ENCODE assay signal across 9 cellular contexts in genomic region chr22:37218771-37219411, GRCh38. TPM values are rescaled to one million over a fixed set of nuclear protein-coding genes. Genes with fewer than 3 reads are reported as not detected.
A peak's percentile ranks its signal among the peaks of the same experiment; 100 is the strongest.
DNase-seq lines count a peak whose midpoint lies in the region; ATAC-seq and TF ChIP-seq lines count a peak whose summit lies in the region.
"Had no signal": no experiment of that assay in that cellular context is flagged by ENCODE, and none has a peak within 500 bp of the region (broad histone marks: within the 10 kb centered on the region; RNA-seq: fewer than 3 reads in every experiment).

No MANE protein-coding gene starts in this region.

- no peaks in the 10 kb centered on the region for H3K9me3 ChIP-seq in effector memory CD4-positive, alpha-beta T cell (ENCODE audit: control insufficient read depth, low read length)
- H3K9me3 ChIP-seq in SK-N-SH, result no peaks in the 10 kb centered on the region

- ATAC-seq in GM21786 (IDR thresholded peaks at IDR 0.05; ENCODE audit: unreplicated experiment) (peak; percentile 87), left ventricle myocardium superior (no peak)

- H3K4me1 ChIP-seq in effector memory CD4-positive, alpha-beta T cell (ENCODE audit: control insufficient read depth, insufficient read depth, low read length, poor library complexity, severe bottlenecking), result peaks cover 55% of the 10 kb centered on the region
- H3K4me1 ChIP-seq in SK-N-SH (ENCODE audit: control insufficient read depth in 1 of 2, insufficient read depth in 2 of 2, low read depth in 1 of 2, low read length in 1 of 2), result no peaks in the 10 kb centered on the region

- no peaks in the 10 kb centered on the region for H3F3A ChIP-seq in SK-N-SH (replicated peaks; ENCODE audit: insufficient read depth)

- intact Hi-C loops in left ventricle myocardium superior (cut with micrococcal nuclease), result no loop called here

- CTCF ChIA-PET in SK-N-SH (lab: Yijun Ruan, JAX), result no interaction called here

- DNase-seq in GM13976 (ENCODE audit: low spot score) (peak; percentile 77), RPMI8226 (peak; percentile 86), foreskin melanocyte (no peak), left ventricle myocardium superior (no peak), ACHN (no peak), SK-N-SH (no peak)
- DNase-seq in effector memory CD4-positive, alpha-beta T cell, result peak; percentile 46 to 72 (median 54)

- H2AFZ ChIP-seq in SK-N-SH (ENCODE audit: low read depth), result no peak overlapping the region

- peaks cover 3% of the 10 kb centered on the region for H3K36me3 ChIP-seq in effector memory CD4-positive, alpha-beta T cell (ENCODE audit: control insufficient read depth, insufficient read depth, low read length)
- no peaks in the 10 kb centered on the region for H3K36me3 ChIP-seq in SK-N-SH (replicated peaks in 1 of 2; ENCODE audit: control insufficient read depth in 1 of 2, insufficient read depth in 2 of 2, low read length in 1 of 2)

- H3K27ac ChIP-seq in effector memory CD4-positive, alpha-beta T cell (ENCODE audit: insufficient read depth, low read length, poor library complexity, severe bottlenecking), result peak overlapping the region; percentile 72
- no peak overlapping the region for H3K27ac ChIP-seq in SK-N-SH (ENCODE audit: low read depth in 2 of 2, low read length in 1 of 2)

- no peaks in the 10 kb centered on the region for H3K27me3 ChIP-seq in effector memory CD4-positive, alpha-beta T cell (replicated peaks; ENCODE audit: control insufficient read depth, insufficient read depth, low read length, poor library complexity, severe bottlenecking)
- H3K27me3 ChIP-seq in SK-N-SH (ENCODE audit: insufficient read depth), result no peaks in the 10 kb centered on the region; the same call in 1 of the 2 replicates

- H3K9me2 ChIP-seq in SK-N-SH, result no peaks in the 10 kb centered on the region

- no peaks in the 10 kb centered on the region for H4K20me1 ChIP-seq in SK-N-SH (ENCODE audit: insufficient read depth)

- H3K9ac ChIP-seq in SK-N-SH, result no peak overlapping the region

- no peaks in the 10 kb centered on the region for H3K79me2 ChIP-seq in SK-N-SH (ENCODE audit: insufficient read depth)

- no peak for TF ChIP-seq RAD21 in SK-N-SH (IDR thresholded peaks at IDR 0.05; ENCODE audit: low read length)

- in situ Hi-C loops in GM13976 (cut with MboI; ENCODE audit: low sequenced_read_pairs, unreplicated experiment), result no loop called here
- in situ Hi-C loops in ACHN (cut with HindIII; ENCODE audit: low pct_ligation_motif_present, low pct_unique_long_range_greater_than_20kb, low sequenced_read_pairs), result no loop called here

- POLR2A ChIA-PET in SK-N-SH (lab: Yijun Ruan, JAX), result no interaction called here

- peak overlapping the region; percentile 30 for H3K4me3 ChIP-seq in effector memory CD4-positive, alpha-beta T cell (ENCODE audit: insufficient read depth, low read depth, low read length, poor library complexity, severe bottlenecking)
- no peak overlapping the region for H3K4me3 ChIP-seq in SK-N-SH (ENCODE audit: low read depth in 2 of 2, low read length in 1 of 2)

- TF ChIP-seq EP300 in SK-N-SH (IDR thresholded peaks at IDR 0.05; ENCODE audit: borderline replicate concordance in 1 of 2, low read depth in 1 of 2, low read length in 1 of 2), result no peak

- WGBS in SK-N-SH (ENCODE audit: low lambda C conversion rate), result 65% methylated on average over 7 of the region's 7 CpGs

- H3K4me2 ChIP-seq in SK-N-SH, result no peak overlapping the region

- no peak for TF ChIP-seq CTCF in GM13976 (IDR thresholded peaks at IDR 0.05; ENCODE audit: borderline replicate concordance, control extremely low read depth, extremely low read depth, insufficient read depth, missing control alignments)
- TF ChIP-seq CTCF in SK-N-SH (IDR thresholded peaks at IDR 0.05), result no peak

TF ChIP-seq in SK-N-SH, 30 proteins besides CTCF, POLR2A, EP300 and RAD21:
- no peak for TF ChIP-seq RCOR1 (IDR thresholded peaks at IDR 0.05; ENCODE audit: low read length)
- TF ChIP-seq USF1 (IDR thresholded peaks at IDR 0.05; ENCODE audit: borderline replicate concordance, low read depth), result no peak
- no peak for TF ChIP-seq RXRA (IDR thresholded peaks at IDR 0.05; ENCODE audit: borderline replicate concordance, low read depth)
- TF ChIP-seq EZH2phosphoT487 (IDR thresholded peaks at IDR 0.05; ENCODE audit: borderline replicate concordance, low read depth), result no peak
- TF ChIP-seq, protein P1, sequence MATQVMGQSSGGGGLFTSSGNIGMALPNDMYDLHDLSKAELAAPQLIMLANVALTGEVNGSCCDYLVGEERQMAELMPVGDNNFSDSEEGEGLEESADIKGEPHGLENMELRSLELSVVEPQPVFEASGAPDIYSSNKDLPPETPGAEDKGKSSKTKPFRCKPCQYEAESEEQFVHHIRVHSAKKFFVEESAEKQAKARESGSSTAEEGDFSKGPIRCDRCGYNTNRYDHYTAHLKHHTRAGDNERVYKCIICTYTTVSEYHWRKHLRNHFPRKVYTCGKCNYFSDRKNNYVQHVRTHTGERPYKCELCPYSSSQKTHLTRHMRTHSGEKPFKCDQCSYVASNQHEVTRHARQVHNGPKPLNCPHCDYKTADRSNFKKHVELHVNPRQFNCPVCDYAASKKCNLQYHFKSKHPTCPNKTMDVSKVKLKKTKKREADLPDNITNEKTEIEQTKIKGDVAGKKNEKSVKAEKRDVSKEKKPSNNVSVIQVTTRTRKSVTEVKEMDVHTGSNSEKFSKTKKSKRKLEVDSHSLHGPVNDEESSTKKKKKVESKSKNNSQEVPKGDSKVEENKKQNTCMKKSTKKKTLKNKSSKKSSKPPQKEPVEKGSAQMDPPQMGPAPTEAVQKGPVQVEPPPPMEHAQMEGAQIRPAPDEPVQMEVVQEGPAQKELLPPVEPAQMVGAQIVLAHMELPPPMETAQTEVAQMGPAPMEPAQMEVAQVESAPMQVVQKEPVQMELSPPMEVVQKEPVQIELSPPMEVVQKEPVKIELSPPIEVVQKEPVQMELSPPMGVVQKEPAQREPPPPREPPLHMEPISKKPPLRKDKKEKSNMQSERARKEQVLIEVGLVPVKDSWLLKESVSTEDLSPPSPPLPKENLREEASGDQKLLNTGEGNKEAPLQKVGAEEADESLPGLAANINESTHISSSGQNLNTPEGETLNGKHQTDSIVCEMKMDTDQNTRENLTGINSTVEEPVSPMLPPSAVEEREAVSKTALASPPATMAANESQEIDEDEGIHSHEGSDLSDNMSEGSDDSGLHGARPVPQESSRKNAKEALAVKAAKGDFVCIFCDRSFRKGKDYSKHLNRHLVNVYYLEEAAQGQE (IDR thresholded peaks at IDR 0.05; ENCODE audit: low read depth, low read length), result no peak
- TF ChIP-seq, protein P2, sequence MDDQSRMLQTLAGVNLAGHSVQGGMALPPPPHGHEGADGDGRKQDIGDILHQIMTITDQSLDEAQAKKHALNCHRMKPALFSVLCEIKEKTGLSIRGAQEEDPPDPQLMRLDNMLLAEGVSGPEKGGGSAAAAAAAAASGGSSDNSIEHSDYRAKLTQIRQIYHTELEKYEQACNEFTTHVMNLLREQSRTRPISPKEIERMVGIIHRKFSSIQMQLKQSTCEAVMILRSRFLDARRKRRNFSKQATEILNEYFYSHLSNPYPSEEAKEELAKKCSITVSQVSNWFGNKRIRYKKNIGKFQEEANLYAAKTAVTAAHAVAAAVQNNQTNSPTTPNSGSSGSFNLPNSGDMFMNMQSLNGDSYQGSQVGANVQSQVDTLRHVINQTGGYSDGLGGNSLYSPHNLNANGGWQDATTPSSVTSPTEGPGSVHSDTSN (IDR thresholded peaks at IDR 0.05), result no peak
- TF ChIP-seq FOXM1 (IDR thresholded peaks at IDR 0.05; ENCODE audit: low read depth), result no peak
- no peak for TF ChIP-seq POLR2AphosphoS5 (IDR thresholded peaks at IDR 0.05; ENCODE audit: low read depth, low read length)
- TF ChIP-seq TEAD4 (IDR thresholded peaks at IDR 0.05; ENCODE audit: borderline replicate concordance, insufficient read depth), result no peak

RNA-seq across cellular contexts. Expression of gene SSTR3, which starts 6.6 kb away (rescaled TPM):
- not detected for total RNA-seq in left ventricle myocardium superior
- polyA plus RNA-seq in SK-N-SH (2012; rRNA removed), result 0.02 TPM in 1 of 2 replicates, not detected in the other
- 0.03 TPM in 2 replicates for polyA plus RNA-seq in SK-N-SH (2012; cell fraction: cytosol; rRNA removed)
- polyA plus RNA-seq in SK-N-SH (2012; cell fraction: nucleus; rRNA removed), result 0.01 and 0.04 TPM in 2 replicates
- total RNA-seq: skeletal muscle tissue had no signal

RNA-seq across cellular contexts. Expression of gene RAC2, which starts 25.2 kb away (rescaled TPM):
- 5.1 TPM for total RNA-seq in left ventricle myocardium superior
- 22.6 and 29.9 TPM in 2 replicates for polyA plus RNA-seq in SK-N-SH (2012; rRNA removed)
- 14.6 and 19.9 TPM in 2 replicates for polyA plus RNA-seq in SK-N-SH (2012; cell fraction: cytosol; rRNA removed)
- 20.3 and 21.2 TPM in 2 replicates for polyA plus RNA-seq in SK-N-SH (2012; cell fraction: nucleus; rRNA removed)

RNA-seq across cellular contexts. Expression of gene C1QTNF6, which starts 30.8 kb away (rescaled TPM):
- total RNA-seq in left ventricle myocardium superior, result 1.1 TPM
- polyA plus RNA-seq in SK-N-SH (2012; rRNA removed), result 47.4 and 47.7 TPM in 2 replicates
- 20.7 and 30.3 TPM in 2 replicates for polyA plus RNA-seq in SK-N-SH (2012; cell fraction: cytosol; rRNA removed)
- polyA plus RNA-seq in SK-N-SH (2012; cell fraction: nucleus; rRNA removed), result 103 and 122 TPM in 2 replicates

Comparison
In these comparisons a context has a peak if more than half of its experiments do, and no peak if none do; other contexts are left out.
1. DNase-seq: peak in GM13976 (single experiment), RPMI8226 (single experiment) and effector memory CD4-positive, alpha-beta T cell (3 of 3); none in foreskin melanocyte (single experiment), left ventricle myocardium superior (single experiment), ACHN (single experiment) and SK-N-SH (single experiment).